In genomic region chr2:230865324-230865765, GRCh38 we compare ENCODE assay signal across 8 cellular contexts. TPM values are rescaled to one million over a fixed set of nuclear protein-coding genes. Genes with fewer than 3 reads are reported as not detected.
DNase-seq lines count a peak whose midpoint lies in the region; ATAC-seq and TF ChIP-seq lines count a peak whose summit lies in the region.

No MANE protein-coding gene starts in this region.

- H3K9ac ChIP-seq in OCI-LY1 (ENCODE audit: low read length) = peak overlapping the region; percentile 51; the same call in 1 of the 2 replicates
- H3K9ac ChIP-seq in parathyroid adenoma = peak overlapping the region; percentile 15

- H2AFZ ChIP-seq in OCI-LY1 (ENCODE audit: low read length) (no peak overlapping the region), parathyroid adenoma (peak overlapping the region; percentile 72)

- no peaks in the 10 kb centered on the region for H4K20me1 ChIP-seq in OCI-LY1 (ENCODE audit: insufficient read depth, low read length)

- peaks cover 6% of the 10 kb centered on the region; the same call in 1 of the 2 replicates for H3K27me3 ChIP-seq in OCI-LY1 (ENCODE audit: insufficient read depth, low read length)
- no peaks in the 10 kb centered on the region for H3K27me3 ChIP-seq in esophagus (ENCODE audit: control insufficient read depth in 1 of 2, insufficient read depth in 2 of 2, low read length in 2 of 2)
- H3K27me3 ChIP-seq in parathyroid adenoma (ENCODE audit: control insufficient read depth, insufficient read depth, low read length) = no peaks in the 10 kb centered on the region

- H3K9me3 ChIP-seq in OCI-LY1 (ENCODE audit: low read length) (no peaks in the 10 kb centered on the region), esophagus (ENCODE audit: control insufficient read depth in 2 of 2, insufficient read depth in 1 of 2, low read depth in 1 of 2, low read length in 1 of 2) (no peaks in the 10 kb centered on the region), parathyroid adenoma (ENCODE audit: control insufficient read depth, low read length) (no peaks in the 10 kb centered on the region)

- ATAC-seq in GM19463 (IDR thresholded peaks at IDR 0.05; ENCODE audit: unreplicated experiment) (no peak), GM21737 (IDR thresholded peaks at IDR 0.05; ENCODE audit: unreplicated experiment) (no peak)

- H3F3A ChIP-seq in OCI-LY1 (ENCODE audit: insufficient read depth, low read length) = 0 out of 2 replicates have a peak, but pooled peaks cover 6% of the 10 kb centered on the region

- H3K4me3 ChIP-seq in OCI-LY1 (ENCODE audit: low read depth, low read length, poor library complexity, severe bottlenecking) (peak overlapping the region; percentile 62), esophagus (ENCODE audit: low read depth in 1 of 2, low read length in 2 of 2) (peak overlapping the region; percentile 59 to 69), parathyroid adenoma (ENCODE audit: low read depth, low read length) (peak overlapping the region; percentile 68)

- no peak for TF ChIP-seq CTCF in OCI-LY1 (IDR thresholded peaks at IDR 0.05; ENCODE audit: low read length)
- TF ChIP-seq CTCF in parathyroid adenoma (IDR thresholded peaks at IDR 0.05) = no peak

- 2 to 3% methylated on average over 20 to 23 of the region's 23 CpGs for WGBS in esophagus, 2 donors

- H3K4me2 ChIP-seq in OCI-LY1 (ENCODE audit: low read length) (peak overlapping the region; percentile 59), parathyroid adenoma (ENCODE audit: low read length) (peak overlapping the region; percentile 92)

- H3K9me2 ChIP-seq in OCI-LY1 (ENCODE audit: low read depth, low read length) = no peaks in the 10 kb centered on the region

- H3K27ac ChIP-seq in OCI-LY1 (ENCODE audit: low read depth, low read length, poor library complexity, severe bottlenecking) (no peak overlapping the region), esophagus (ENCODE audit: low read depth in 2 of 2, low read length in 1 of 2) (peak overlapping the region in 1 of 2 donors; percentile 15), parathyroid adenoma (peak overlapping the region; percentile 73)

- peaks cover 12% of the 10 kb centered on the region for H3K4me1 ChIP-seq in OCI-LY1 (ENCODE audit: insufficient read depth, low read length, severe bottlenecking)
- H3K4me1 ChIP-seq in esophagus (ENCODE audit: control insufficient read depth in 2 of 2, insufficient read depth in 2 of 2, low read length in 1 of 2) = peaks cover 7 to 12% of the 10 kb centered on the region in 2 donors
- peaks cover 25% of the 10 kb centered on the region for H3K4me1 ChIP-seq in parathyroid adenoma

- DNase-seq in EL (peak; percentile 12), NCI-H187 treated with DMSO at 0.1 percent for 48 hours (lab: John Stamatoyannopoulos, UW) (no peak)
- no peak for DNase-seq in activated CD4-positive, alpha-beta T cell treated with anti-CD3 and anti-CD28 coated beads for 48 hours

- H3K36me3 ChIP-seq in OCI-LY1 (ENCODE audit: insufficient read depth, low read length) = no peaks in the 10 kb centered on the region
- H3K36me3 ChIP-seq in esophagus (ENCODE audit: control insufficient read depth in 2 of 2, insufficient read depth in 2 of 2, low read length in 1 of 2) = no peaks in the 10 kb centered on the region
- H3K36me3 ChIP-seq in parathyroid adenoma (ENCODE audit: control insufficient read depth, insufficient read depth, low read length) = no peaks in the 10 kb centered on the region

- H3K79me2 ChIP-seq in OCI-LY1 (ENCODE audit: insufficient read depth, low read length) = no peaks in the 10 kb centered on the region
- peaks cover 2% of the 10 kb centered on the region for H3K79me2 ChIP-seq in parathyroid adenoma

RNA-seq across cellular contexts. Expression of gene ITM2C, which starts 0.6 kb away (rescaled TPM):
- 10 to 100 TPM in 1 of 2 donors, 1 to 10 TPM in 1; 4.2 to 14.8 TPM for polyA plus RNA-seq in esophagus

RNA-seq across cellular contexts. Expression of gene GPR55, which starts 59.7 kb away (rescaled TPM):
- polyA plus RNA-seq in esophagus = under 1 TPM; 0.28 to 0.88 TPM
